Comparison of ENCODE assay signal across 1 cellular context in genomic region chr7:105131033-105131656, GRCh38.
TF ChIP-seq lines count a peak whose summit lies in the region.

No MANE protein-coding gene starts in this region.

TF ChIP-seq in K562, 482 proteins besides CTCF, POLR2A, EP300 and RAD21 (continued from another document):
- TF ChIP-seq ZNF592 (IDR thresholded peaks at IDR 0.05), result peak; percentile 99
- no peak for TF ChIP-seq NFIC (IDR thresholded peaks at IDR 0.05)
- no peak for TF ChIP-seq RNF219 (CRISPR knock-in tag; IDR thresholded peaks at IDR 0.05)
- no peak for TF ChIP-seq SRSF3 (IDR thresholded peaks at IDR 0.05; ENCODE audit: insufficient read depth, low read length)
- no peak for TF ChIP-seq HIVEP1 (CRISPR knock-in tag; IDR thresholded peaks at IDR 0.05)
- TF ChIP-seq ZKSCAN3 (CRISPR knock-in tag; IDR thresholded peaks at IDR 0.05), result no peak
- TF ChIP-seq CHCHD3 (CRISPR knock-in tag; IDR thresholded peaks at IDR 0.05), result no peak
- no peak for TF ChIP-seq U2AF2 (optimal IDR thresholded peaks at IDR 0.05; ENCODE audit: low read depth, low read length)
- no peak for TF ChIP-seq XRCC5 (IDR thresholded peaks at IDR 0.05; ENCODE audit: low read depth, low read length)
- TF ChIP-seq SIN3B (IDR thresholded peaks at IDR 0.05; ENCODE audit: low read depth), result no peak
- TF ChIP-seq MYBL2 (IDR thresholded peaks at IDR 0.05; ENCODE audit: low read depth), result no peak; the same call in 1 of the 2 replicates
- TF ChIP-seq MYBL2 (CRISPR knock-in tag; IDR thresholded peaks at IDR 0.05; ENCODE audit: borderline replicate concordance), result no peak
- no peak for TF ChIP-seq ZNF274 (IDR thresholded peaks at IDR 0.05; ENCODE audit: borderline replicate concordance, low read depth, low read length)
- no peak for TF ChIP-seq ZNF644 (tag; IDR thresholded peaks at IDR 0.05; ENCODE audit: low read depth)
- no peak for TF ChIP-seq TCF7L2 (IDR thresholded peaks at IDR 0.05; ENCODE audit: low read depth, low read length)
- 0 out of 2 replicates have a peak, but pooled peaks have one; percentile 32 for TF ChIP-seq RFX7 (CRISPR knock-in tag; IDR thresholded peaks at IDR 0.05)
- TF ChIP-seq ATF4 (CRISPR knock-in tag; IDR thresholded peaks at IDR 0.05), result no peak
- no peak for TF ChIP-seq CAMTA2 (CRISPR knock-in tag; conservative IDR thresholded peaks at IDR 0.05)
- no peak for TF ChIP-seq PTBP1 (IDR thresholded peaks at IDR 0.05; ENCODE audit: low read depth, low read length)
- TF ChIP-seq CREB3 (tag; conservative IDR thresholded peaks at IDR 0.05; ENCODE audit: low read depth), result peak; percentile 2; the same call in 1 of the 2 replicates
- TF ChIP-seq TBP (optimal IDR thresholded peaks at IDR 0.05; ENCODE audit: low read depth, low read length), result no peak
- TF ChIP-seq MCM3 (IDR thresholded peaks at IDR 0.05), result no peak
- TF ChIP-seq PRMT5 (CRISPR knock-in tag; IDR thresholded peaks at IDR 0.05), result no peak
- no peak for TF ChIP-seq MBD1 (CRISPR knock-in tag; IDR thresholded peaks at IDR 0.05)
- no peak for TF ChIP-seq NR3C1 (CRISPR knock-in tag; IDR thresholded peaks at IDR 0.05)
- no peak for TF ChIP-seq ZNF347 (CRISPR knock-in tag; IDR thresholded peaks at IDR 0.05; ENCODE audit: low read depth)
- peak; percentile 78 for TF ChIP-seq NR2C1 (IDR thresholded peaks at IDR 0.05)
- peak; percentile 76 for TF ChIP-seq NR2C1 (tag; IDR thresholded peaks at IDR 0.05)
- TF ChIP-seq ATF6 (CRISPR knock-in tag; IDR thresholded peaks at IDR 0.05), result no peak
- TF ChIP-seq NCOA6 (IDR thresholded peaks at IDR 0.05), result no peak
- TF ChIP-seq EZH2 (IDR thresholded peaks at IDR 0.05; ENCODE audit: borderline replicate concordance, low read depth, low read length), result no peak
- no peak for TF ChIP-seq CEBPB (tag; IDR thresholded peaks at IDR 0.05)
- no peak for TF ChIP-seq RBM22 (IDR thresholded peaks at IDR 0.05; ENCODE audit: low read depth, low read length, poor library complexity, severe bottlenecking)
- TF ChIP-seq ZBED1 (IDR thresholded peaks at IDR 0.05), result no peak
- TF ChIP-seq XRCC3 (IDR thresholded peaks at IDR 0.05), result no peak
- peak in 1 of 3 experiments; percentile 18; a peak in 1 of 6 replicates for TF ChIP-seq ZBTB11 (CRISPR knock-in tag; IDR thresholded peaks at IDR 0.05)
- no peak for TF ChIP-seq HDAC8 (tag; IDR thresholded peaks at IDR 0.05)
- no peak for TF ChIP-seq SAFB2 (IDR thresholded peaks at IDR 0.05; ENCODE audit: borderline replicate concordance, low read depth, low read length, severe bottlenecking)
- TF ChIP-seq KLF10 (CRISPR knock-in tag; IDR thresholded peaks at IDR 0.05), result no peak
- no peak for TF ChIP-seq JUNB (CRISPR knock-in tag; conservative IDR thresholded peaks at IDR 0.05)
